ENCODE assay signal across 18 cellular contexts in the genomic region with DNA sequence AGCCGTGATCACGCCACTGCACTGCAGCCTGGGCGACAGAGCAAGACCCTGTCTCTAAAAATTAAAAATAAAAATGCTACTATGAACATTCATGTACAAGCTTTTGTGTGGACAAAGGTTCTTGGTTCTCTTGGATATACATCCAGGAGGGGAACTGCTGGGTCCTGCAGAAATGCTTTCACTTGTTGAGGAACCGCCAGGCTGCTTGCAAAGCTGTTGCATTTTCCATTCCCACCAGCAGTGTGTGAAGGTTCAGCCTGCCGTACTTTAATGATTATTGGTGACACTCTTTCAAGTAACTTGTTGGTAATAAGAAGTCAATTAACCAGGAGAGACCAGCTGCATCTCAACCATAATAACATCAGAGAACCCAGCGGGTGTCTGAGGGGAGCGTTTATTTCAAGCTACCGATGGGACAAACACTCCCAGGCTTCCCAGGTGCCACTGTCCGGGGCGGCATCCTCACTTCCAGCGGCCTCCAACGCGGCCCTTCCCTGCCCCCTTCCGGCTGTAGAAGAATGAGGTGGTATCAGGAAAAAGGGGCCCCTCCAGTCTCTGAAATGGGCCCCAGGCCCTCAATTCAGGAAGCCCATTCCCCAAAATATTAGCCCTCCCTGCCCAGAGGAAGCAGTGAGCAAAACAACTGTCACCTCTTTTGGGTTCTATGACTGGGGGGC. TPM values are rescaled to one million over a fixed set of nuclear protein-coding genes. Genes with fewer than 3 reads are reported as not detected.
DNase-seq lines count a peak whose midpoint lies in the region; ATAC-seq and TF ChIP-seq lines count a peak whose summit lies in the region.
"Had no signal": no experiment of that assay in that cellular context is flagged by ENCODE, and none has a peak within 500 bp of the region (broad histone marks: within the 10 kb centered on the region; RNA-seq: fewer than 3 reads in every experiment).

No MANE protein-coding gene starts in this region.

- no peaks in the 10 kb centered on the region for H3K9me2 ChIP-seq in OCI-LY7 (ENCODE audit: insufficient read depth, low read length)

- H3K27me3 ChIP-seq in BLaER1 (no peaks in the 10 kb centered on the region), liver (ENCODE audit: control insufficient read depth in 4 of 4, insufficient read depth in 4 of 4, low read length in 3 of 4) (peaks cover 0 to 2% (median 0%) of the 10 kb centered on the region in 4 donors)
- peaks cover 27% of the 10 kb centered on the region for H3K27me3 ChIP-seq in CD4-positive, alpha-beta T cell (ENCODE audit: control insufficient read depth, insufficient read depth, low read length)

- H3K9me3 ChIP-seq in BLaER1: no peaks in the 10 kb centered on the region
- H3K9me3 ChIP-seq in OCI-LY7 (ENCODE audit: low read length): no peaks in the 10 kb centered on the region
- H3K9me3 ChIP-seq in liver (ENCODE audit: control insufficient read depth in 4 of 4, low read length in 3 of 4): no peaks in the 10 kb centered on the region
- H3K9me3 ChIP-seq in CD4-positive, alpha-beta T cell (ENCODE audit: control insufficient read depth, low read length): no peaks in the 10 kb centered on the region
- H3K9me3 ChIP-seq: ascending aorta had no signal

- intact Hi-C loops in OCI-LY7 (cut with micrococcal nuclease; ENCODE audit: unreplicated experiment): loop anchor here (1.0 to 2.0 kb wide), 3 partner anchors 44 to 250 kb away; no protein-coding TSS in a partner anchor
- intact Hi-C loops in CD4-positive, alpha-beta T cell (cut with DNase I, micrococcal nuclease): no loop called here
- intact Hi-C loops in lower leg skin (cut with DNase I; ENCODE audit: low total_unique reads): no loop called here

- no peak for ATAC-seq in CD4-positive, alpha-beta T cell (ENCODE audit: poor library complexity)
- ATAC-seq in GM18502 (IDR thresholded peaks at IDR 0.05; ENCODE audit: poor library complexity, unreplicated experiment) (no peak), GM18861 (IDR thresholded peaks at IDR 0.05; ENCODE audit: unreplicated experiment) (no peak)
- ATAC-seq: naive thymus-derived CD4-positive, alpha-beta T cell had no signal

- WGBS in liver: 38% methylated on average over 14 of the region's 14 CpGs
- WGBS in lower leg skin, 2 donors: 51 to 63% methylated on average over 14 of the region's 14 CpGs

- H3K27ac Mint-ChIP-seq in CD4-positive, alpha-beta T cell: no peak overlapping the region
- H3K27ac Mint-ChIP-seq: activated T-helper 1 cell treated with anti-CD3 and anti-CD28 coated beads, Interleukin-12 subunit alpha, Interleukin-12 subunit beta, Interleukin-2, Interleukin-4 antibody, amounts not matched to agents 30 ng/mL and 10 ng/mL and 1 ng/mL, durations not matched to agents 14 hours and 24 hours and 36 hours; CD8-positive, alpha-beta memory T cell; naive thymus-derived CD4-positive, alpha-beta T cell had no signal

- peak; percentile 35 for DNase-seq in GM10248 (ENCODE audit: extremely low spot score)
- peak; percentile 45 for DNase-seq in OCI-LY7 (ENCODE audit: low spot score)
- DNase-seq in CD4-positive, alpha-beta T cell: no peak
- DNase-seq in lower leg skin (ENCODE audit: low spot score in 2 of 2): no peak
- DNase-seq: activated CD4-positive, alpha-beta T cell treated with anti-CD3 and anti-CD28 coated beads for 1 hour; CD8-positive, alpha-beta memory T cell; foreskin melanocyte; kidney glomerular epithelial cell; naive thymus-derived CD4-positive, alpha-beta T cell; NCI-H2171 treated with DMSO at 0.1 percent for 48 hours had no signal

- peaks cover 49% of the 10 kb centered on the region for H3K27me3 Mint-ChIP-seq in CD4-positive, alpha-beta T cell

- POLR2A ChIA-PET in GM10248 (lab: Yijun Ruan, JAX): interaction anchor here (0.6 kb wide), 1 partner anchor 254 kb away, joined by 6 read pairs; no protein-coding TSS in a partner anchor
- POLR2A ChIA-PET in OCI-LY7 (lab: Charles Lee): interaction anchor here (0.6 to 0.7 kb wide), 2 partner anchors 35 to 147 kb away, joined by 3 to 4 read pairs; no protein-coding TSS in a partner anchor
- POLR2A ChIA-PET in CD4-positive, alpha-beta T cell (lab: Charles Lee): no interaction called here

- no peak for TF ChIP-seq POLR2A in lower leg skin (IDR thresholded peaks at IDR 0.05)

- H3K36me3 ChIP-seq in BLaER1 (no peaks in the 10 kb centered on the region), OCI-LY7 (ENCODE audit: insufficient read depth, low read length) (no peaks in the 10 kb centered on the region), liver (ENCODE audit: control insufficient read depth in 4 of 4, insufficient read depth in 3 of 4, low read depth in 1 of 4, low read length in 3 of 4) (no peaks in the 10 kb centered on the region)
- H3K36me3 ChIP-seq: ascending aorta had no signal

- H3K4me1 ChIP-seq in BLaER1: peaks cover 44% of the 10 kb centered on the region
- peaks cover 47% of the 10 kb centered on the region for H3K4me1 ChIP-seq in OCI-LY7 (ENCODE audit: insufficient read depth, low read length, poor library complexity, severe bottlenecking)
- H3K4me1 ChIP-seq in liver (ENCODE audit: control insufficient read depth in 4 of 4, insufficient read depth in 4 of 4, low read length in 3 of 4): no peaks in the 10 kb centered on the region
- H3K4me1 ChIP-seq: ascending aorta had no signal

- H3K9ac ChIP-seq in BLaER1: no peak overlapping the region
- no peak overlapping the region for H3K9ac ChIP-seq in liver (ENCODE audit: low read depth in 1 of 2, low read length in 2 of 2)

- H4K20me1 ChIP-seq in BLaER1: no peaks in the 10 kb centered on the region
- H4K20me1 ChIP-seq in OCI-LY7 (ENCODE audit: insufficient read depth, low read length): no peaks in the 10 kb centered on the region

- H3K4me3 ChIP-seq in BLaER1 (no peak overlapping the region), OCI-LY7 (ENCODE audit: low read depth, low read length, poor library complexity, severe bottlenecking) (no peak overlapping the region), liver (ENCODE audit: low read depth in 1 of 3, low read length in 3 of 3) (no peak overlapping the region), lower leg skin (ENCODE audit: low read depth, poor library complexity, severe bottlenecking) (no peak overlapping the region)
- H3K4me3 ChIP-seq: ascending aorta had no signal

- BruUV-seq in OCI-LY7 (replicated peaks; lab: Mats Ljungman, UMichigan): no TSS peak

- no peaks in the 10 kb centered on the region for H3K36me3 Mint-ChIP-seq in CD4-positive, alpha-beta T cell (ENCODE audit: low read depth)
- H3K36me3 Mint-ChIP-seq: CD8-positive, alpha-beta memory T cell; naive thymus-derived CD4-positive, alpha-beta T cell had no signal

- CTCF ChIA-PET in GM10248 (lab: Yijun Ruan, JAX): interaction anchor here (0.8 to 5.9 kb wide), 19 partner anchors 12 to 653 kb away, joined by 3 to 40 read pairs (median 3); a partner anchor contains a TSS
- CTCF ChIA-PET in OCI-LY7 (lab: Charles Lee; ENCODE audit: unreplicated experiment): interaction anchor here (1.1 to 1.2 kb wide), 2 partner anchors 44 to 251 kb away, joined by 4 read pairs; no protein-coding TSS in a partner anchor
- CTCF ChIA-PET in CD4-positive, alpha-beta T cell (lab: Charles Lee): no interaction called here

- no peaks in the 10 kb centered on the region for H3K4me1 Mint-ChIP-seq in CD4-positive, alpha-beta T cell (ENCODE audit: low read depth)
- H3K4me1 Mint-ChIP-seq: CD8-positive, alpha-beta memory T cell; naive thymus-derived CD4-positive, alpha-beta T cell had no signal

- H2AFZ ChIP-seq in OCI-LY7 (ENCODE audit: low read length): peak overlapping the region; percentile 23; the same call in 1 of the 2 replicates

- H3K27ac ChIP-seq in BLaER1 (no peak overlapping the region), OCI-LY7 (ENCODE audit: low read depth, low read length, poor library complexity, severe bottlenecking) (peak overlapping the region; percentile 84), liver (ENCODE audit: low read depth in 1 of 2, low read length in 2 of 2) (no peak overlapping the region)
- no peak overlapping the region for H3K27ac ChIP-seq in CD4-positive, alpha-beta T cell (ENCODE audit: low read depth, low read length)
- H3K27ac ChIP-seq: ascending aorta, HL-60 had no signal

- no peaks in the 10 kb centered on the region for H3K79me2 ChIP-seq in OCI-LY7 (ENCODE audit: insufficient read depth, low read depth, low read length)

- TF ChIP-seq CTCF in GM10248 (IDR thresholded peaks at IDR 0.05; ENCODE audit: control extremely low read depth, extremely low read depth, low read depth, missing control alignments): no peak
- peak; percentile 77 for TF ChIP-seq CTCF in OCI-LY7 (conservative IDR thresholded peaks at IDR 0.05; ENCODE audit: low read length)
- TF ChIP-seq CTCF in liver (IDR thresholded peaks at IDR 0.05; ENCODE audit: low read depth, low read length, missing input control): peak; percentile 0
- no peak for TF ChIP-seq CTCF in CD4-positive, alpha-beta T cell (IDR thresholded peaks at IDR 0.05)
- no peak for TF ChIP-seq CTCF in lower leg skin (IDR thresholded peaks at IDR 0.05)

- no peaks in the 10 kb centered on the region for H3K9me3 Mint-ChIP-seq in CD4-positive, alpha-beta T cell
- H3K9me3 Mint-ChIP-seq: activated T-helper 1 cell treated with anti-CD3 and anti-CD28 coated beads, Interleukin-12 subunit alpha, Interleukin-12 subunit beta, Interleukin-2, Interleukin-4 antibody, amounts not matched to agents 30 ng/mL and 10 ng/mL and 1 ng/mL, durations not matched to agents 14 hours and 24 hours and 36 hours; CD8-positive, alpha-beta memory T cell had no signal

- H3K4me3 Mint-ChIP-seq in CD4-positive, alpha-beta T cell: no peak overlapping the region
- H3K4me3 Mint-ChIP-seq: activated T-helper 1 cell treated with anti-CD3 and anti-CD28 coated beads, Interleukin-12 subunit alpha, Interleukin-12 subunit beta, Interleukin-2, Interleukin-4 antibody, amounts not matched to agents 30 ng/mL and 10 ng/mL and 1 ng/mL, durations not matched to agents 14 hours and 24 hours and 36 hours; CD8-positive, alpha-beta memory T cell; naive thymus-derived CD4-positive, alpha-beta T cell had no signal

- H3K4me2 ChIP-seq in BLaER1: peak overlapping the region; percentile 16
- H3K4me2 ChIP-seq in OCI-LY7 (ENCODE audit: low read length): peak overlapping the region; percentile 92

- peak in 1 of 2 donors; percentile 42 for TF ChIP-seq RAD21 in liver (IDR thresholded peaks at IDR 0.05)

RNA-seq across cellular contexts. Expression of a gene that starts 15.2 kb away (rescaled TPM):
- total RNA-seq in OCI-LY7 (2014; rRNA removed; shearing (Covaris generic)): 194 and 211 TPM in 2 replicates
- total RNA-seq in OCI-LY7 (2022) (177 and 186 TPM in 2 replicates), liver (10 to 100 TPM; 20.3 to 29.5 TPM), lower leg skin (100 to 1,000 TPM in 1 of 4 donors, 10 to 100 TPM in 3; 55.5 to 103 (median 79.4) TPM)
- polyA plus RNA-seq in liver: 10 to 100 TPM in 1 of 2 donors, 1 to 10 TPM in 1; 7.4 to 35.8 TPM
- 100 to 1,000 TPM; 123 to 136 TPM for total RNA-seq in CD4-positive, alpha-beta T cell

RNA-seq across cellular contexts. Expression of a gene that starts 16.4 kb away (rescaled TPM):
- 17.6 and 21.9 TPM in 2 replicates for total RNA-seq in OCI-LY7 (2014; rRNA removed; shearing (Covaris generic))
- total RNA-seq in OCI-LY7 (2022) (11.2 and 11.6 TPM in 2 replicates), liver (under 1 TPM in 1 of 2 donors, not detected in 1; 0.28 TPM), lower leg skin (10 to 100 TPM; 24.0 to 56.1 (median 42.6) TPM)
- polyA plus RNA-seq in liver: under 1 TPM in 1 of 2 donors, not detected in 1; 0.15 TPM
- not detected for total RNA-seq in CD4-positive, alpha-beta T cell
- total RNA-seq: activated T-helper 1 cell treated with anti-CD3 and anti-CD28 coated beads, Interleukin-12 subunit alpha, Interleukin-12 subunit beta, Interleukin-2, Interleukin-4 antibody, amounts not matched to agents 30 ng/mL and 10 ng/mL and 1 ng/mL, durations not matched to agents 14 hours and 24 hours and 36 hours; ascending aorta; CD8-positive, alpha-beta memory T cell had no signal
- polyA plus RNA-seq: CD8-positive, alpha-beta memory T cell; naive thymus-derived CD4-positive, alpha-beta T cell had no signal

RNA-seq across cellular contexts. Expression of a gene that starts 24.9 kb away (rescaled TPM):
- total RNA-seq in OCI-LY7 (2014; rRNA removed; shearing (Covaris generic)): 2.6 TPM in 1 of 2 replicates, not detected in the other
- not detected in 2 replicates for total RNA-seq in OCI-LY7 (2022)
- not detected for total RNA-seq in liver
- not detected for polyA plus RNA-seq in liver
- total RNA-seq in CD4-positive, alpha-beta T cell: not detected
- 1 to 10 TPM in 2 of 4 donors, not detected in 2; 1.4 to 2.8 TPM for total RNA-seq in lower leg skin
- total RNA-seq: activated T-helper 1 cell treated with anti-CD3 and anti-CD28 coated beads, Interleukin-12 subunit alpha, Interleukin-12 subunit beta, Interleukin-2, Interleukin-4 antibody, amounts not matched to agents 30 ng/mL and 10 ng/mL and 1 ng/mL, durations not matched to agents 14 hours and 24 hours and 36 hours; ascending aorta; CD8-positive, alpha-beta memory T cell; H4; naive thymus-derived CD4-positive, alpha-beta T cell had no signal
- polyA plus RNA-seq: CD8-positive, alpha-beta memory T cell; naive thymus-derived CD4-positive, alpha-beta T cell had no signal

RNA-seq across cellular contexts. Expression of a gene that starts 33.8 kb away (rescaled TPM):
- total RNA-seq in OCI-LY7 (2014; rRNA removed; shearing (Covaris generic)): 0.85 and 2.8 TPM in 2 replicates
- total RNA-seq in OCI-LY7 (2022): 2.2 and 2.5 TPM in 2 replicates
- total RNA-seq in liver: under 1 TPM; 0.23 to 0.50 TPM
- polyA plus RNA-seq in liver: under 1 TPM; 0.18 to 0.64 TPM
- not detected for total RNA-seq in CD4-positive, alpha-beta T cell
- 10 to 100 TPM in 1 of 4 donors, 1 to 10 TPM in 1, under 1 TPM in 2; 0.71 to 10.3 (median 0.99) TPM for total RNA-seq in lower leg skin
- total RNA-seq: ascending aorta; naive thymus-derived CD4-positive, alpha-beta T cell had no signal
- polyA plus RNA-seq: CD8-positive, alpha-beta memory T cell; naive thymus-derived CD4-positive, alpha-beta T cell had no signal

RNA-seq across cellular contexts. Expression of a gene that starts 47.5 kb away (rescaled TPM):
- total RNA-seq in OCI-LY7 (2014; rRNA removed; shearing (Covaris generic)): 0.44 TPM in 1 of 2 replicates, not detected in the other
- total RNA-seq in OCI-LY7 (2022) (0.84 and 1.3 TPM in 2 replicates), liver (under 1 TPM in 1 of 2 donors, not detected in 1; under 0.01 TPM), lower leg skin (under 1 TPM in 3 of 4 donors, not detected in 1; 0.10 to 0.65 (median 0.26) TPM)
- not detected for polyA plus RNA-seq in liver
- under 1 TPM; 0.41 to 0.56 TPM for total RNA-seq in CD4-positive, alpha-beta T cell
- total RNA-seq: activated T-helper 1 cell treated with anti-CD3 and anti-CD28 coated beads, Interleukin-12 subunit alpha, Interleukin-12 subunit beta, Interleukin-2, Interleukin-4 antibody, amounts not matched to agents 30 ng/mL and 10 ng/mL and 1 ng/mL, durations not matched to agents 14 hours and 24 hours and 36 hours; ascending aorta; CD8-positive, alpha-beta memory T cell; H4 had no signal
- polyA plus RNA-seq: naive thymus-derived CD4-positive, alpha-beta T cell had no signal

Comparison
In these comparisons a context has a peak if more than half of its experiments do, and no peak if none do; other contexts are left out.
1. DNase-seq: peak in GM10248 (single experiment) and OCI-LY7 (single experiment); none in CD4-positive, alpha-beta T cell (0 of 10) and lower leg skin (0 of 2).
2. CTCF ChIP-seq: peak in OCI-LY7 (single experiment) and liver (single experiment); none in GM10248 (single experiment), CD4-positive, alpha-beta T cell (single experiment) and lower leg skin (0 of 3).
3. RNA of a gene that starts 16.4 kb away (total RNA-seq): 24.0 to 56.1 TPM in lower leg skin and 11.2 to 21.9 TPM in OCI-LY7; 0.28 TPM in liver and not detected in CD4-positive, alpha-beta T cell; every median in the first group is over 4 times any median in the second.